Comparison of ENCODE assay signal across 2 cellular contexts in the genomic region with DNA sequence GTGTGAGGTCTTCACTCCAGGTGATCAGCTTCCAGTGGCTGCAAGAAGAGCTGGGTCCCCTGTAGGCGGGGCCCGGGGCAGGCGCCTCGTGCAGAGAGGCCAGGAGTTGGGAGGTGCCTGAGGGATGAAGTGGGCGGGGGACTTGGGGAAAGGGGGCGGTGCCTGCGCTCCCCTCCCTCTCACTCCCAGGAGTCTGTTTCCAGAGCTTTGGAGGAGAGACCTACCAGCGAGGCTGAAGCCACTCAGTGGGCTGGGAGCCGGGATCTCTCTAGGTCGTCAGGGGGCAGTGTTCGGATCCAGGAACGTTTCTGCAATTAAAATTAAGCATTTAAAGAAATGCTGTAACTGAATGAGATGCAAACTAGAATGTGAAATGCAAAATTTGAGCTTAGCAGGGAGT.
TF ChIP-seq lines count a peak whose summit lies in the region.

No MANE protein-coding gene starts in this region.

TF ChIP-seq in GM23338, 12 proteins besides CTCF, POLR2A, EP300 and RAD21:
- no peak for TF ChIP-seq POLR2AphosphoS5 (IDR thresholded peaks at IDR 0.05; ENCODE audit: low read depth)
- TF ChIP-seq, protein P1, sequence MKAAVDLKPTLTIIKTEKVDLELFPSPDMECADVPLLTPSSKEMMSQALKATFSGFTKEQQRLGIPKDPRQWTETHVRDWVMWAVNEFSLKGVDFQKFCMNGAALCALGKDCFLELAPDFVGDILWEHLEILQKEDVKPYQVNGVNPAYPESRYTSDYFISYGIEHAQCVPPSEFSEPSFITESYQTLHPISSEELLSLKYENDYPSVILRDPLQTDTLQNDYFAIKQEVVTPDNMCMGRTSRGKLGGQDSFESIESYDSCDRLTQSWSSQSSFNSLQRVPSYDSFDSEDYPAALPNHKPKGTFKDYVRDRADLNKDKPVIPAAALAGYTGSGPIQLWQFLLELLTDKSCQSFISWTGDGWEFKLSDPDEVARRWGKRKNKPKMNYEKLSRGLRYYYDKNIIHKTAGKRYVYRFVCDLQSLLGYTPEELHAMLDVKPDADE (IDR thresholded peaks at IDR 0.05), result no peak
- TF ChIP-seq, protein P2, sequence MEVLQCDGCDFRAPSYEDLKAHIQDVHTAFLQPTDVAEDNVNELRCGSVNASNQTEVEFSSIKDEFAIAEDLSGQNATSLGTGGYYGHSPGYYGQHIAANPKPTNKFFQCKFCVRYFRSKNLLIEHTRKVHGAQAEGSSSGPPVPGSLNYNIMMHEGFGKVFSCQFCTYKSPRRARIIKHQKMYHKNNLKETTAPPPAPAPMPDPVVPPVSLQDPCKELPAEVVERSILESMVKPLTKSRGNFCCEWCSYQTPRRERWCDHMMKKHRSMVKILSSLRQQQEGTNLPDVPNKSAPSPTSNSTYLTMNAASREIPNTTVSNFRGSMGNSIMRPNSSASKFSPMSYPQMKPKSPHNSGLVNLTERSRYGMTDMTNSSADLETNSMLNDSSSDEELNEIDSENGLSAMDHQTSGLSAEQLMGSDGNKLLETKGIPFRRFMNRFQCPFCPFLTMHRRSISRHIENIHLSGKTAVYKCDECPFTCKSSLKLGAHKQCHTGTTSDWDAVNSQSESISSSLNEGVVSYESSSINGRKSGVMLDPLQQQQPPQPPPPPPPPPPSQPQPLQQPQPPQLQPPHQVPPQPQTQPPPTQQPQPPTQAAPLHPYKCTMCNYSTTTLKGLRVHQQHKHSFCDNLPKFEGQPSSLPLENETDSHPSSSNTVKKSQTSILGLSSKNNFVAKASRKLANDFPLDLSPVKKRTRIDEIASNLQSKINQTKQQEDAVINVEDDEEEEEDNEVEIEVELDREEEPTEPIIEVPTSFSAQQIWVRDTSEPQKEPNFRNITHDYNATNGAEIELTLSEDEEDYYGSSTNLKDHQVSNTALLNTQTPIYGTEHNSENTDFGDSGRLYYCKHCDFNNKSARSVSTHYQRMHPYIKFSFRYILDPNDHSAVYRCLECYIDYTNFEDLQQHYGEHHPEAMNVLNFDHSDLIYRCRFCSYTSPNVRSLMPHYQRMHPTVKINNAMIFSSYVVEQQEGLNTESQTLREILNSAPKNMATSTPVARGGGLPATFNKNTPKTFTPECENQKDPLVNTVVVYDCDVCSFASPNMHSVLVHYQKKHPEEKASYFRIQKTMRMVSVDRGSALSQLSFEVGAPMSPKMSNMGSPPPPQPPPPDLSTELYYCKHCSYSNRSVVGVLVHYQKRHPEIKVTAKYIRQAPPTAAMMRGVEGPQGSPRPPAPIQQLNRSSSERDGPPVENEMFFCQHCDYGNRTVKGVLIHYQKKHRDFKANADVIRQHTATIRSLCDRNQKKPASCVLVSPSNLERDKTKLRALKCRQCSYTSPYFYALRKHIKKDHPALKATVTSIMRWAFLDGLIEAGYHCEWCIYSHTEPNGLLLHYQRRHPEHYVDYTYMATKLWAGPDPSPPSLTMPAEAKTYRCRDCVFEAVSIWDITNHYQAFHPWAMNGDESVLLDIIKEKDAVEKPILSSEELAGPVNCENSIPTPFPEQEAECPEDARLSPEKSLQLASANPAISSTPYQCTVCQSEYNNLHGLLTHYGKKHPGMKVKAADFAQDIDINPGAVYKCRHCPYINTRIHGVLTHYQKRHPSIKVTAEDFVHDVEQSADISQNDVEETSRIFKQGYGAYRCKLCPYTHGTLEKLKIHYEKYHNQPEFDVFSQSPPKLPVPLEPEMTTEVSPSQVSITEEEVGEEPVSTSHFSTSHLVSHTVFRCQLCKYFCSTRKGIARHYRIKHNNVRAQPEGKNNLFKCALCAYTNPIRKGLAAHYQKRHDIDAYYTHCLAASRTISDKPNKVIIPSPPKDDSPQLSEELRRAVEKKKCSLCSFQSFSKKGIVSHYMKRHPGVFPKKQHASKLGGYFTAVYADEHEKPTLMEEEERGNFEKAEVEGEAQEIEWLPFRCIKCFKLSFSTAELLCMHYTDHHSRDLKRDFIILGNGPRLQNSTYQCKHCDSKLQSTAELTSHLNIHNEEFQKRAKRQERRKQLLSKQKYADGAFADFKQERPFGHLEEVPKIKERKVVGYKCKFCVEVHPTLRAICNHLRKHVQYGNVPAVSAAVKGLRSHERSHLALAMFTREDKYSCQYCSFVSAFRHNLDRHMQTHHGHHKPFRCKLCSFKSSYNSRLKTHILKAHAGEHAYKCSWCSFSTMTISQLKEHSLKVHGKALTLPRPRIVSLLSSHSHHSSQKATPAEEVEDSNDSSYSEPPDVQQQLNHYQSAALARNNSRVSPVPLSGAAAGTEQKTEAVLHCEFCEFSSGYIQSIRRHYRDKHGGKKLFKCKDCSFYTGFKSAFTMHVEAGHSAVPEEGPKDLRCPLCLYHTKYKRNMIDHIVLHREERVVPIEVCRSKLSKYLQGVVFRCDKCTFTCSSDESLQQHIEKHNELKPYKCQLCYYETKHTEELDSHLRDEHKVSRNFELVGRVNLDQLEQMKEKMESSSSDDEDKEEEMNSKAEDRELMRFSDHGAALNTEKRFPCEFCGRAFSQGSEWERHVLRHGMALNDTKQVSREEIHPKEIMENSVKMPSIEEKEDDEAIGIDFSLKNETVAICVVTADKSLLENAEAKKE (CRISPR knock-in tag; IDR thresholded peaks at IDR 0.05), result no peak
- TF ChIP-seq STAT1 (IDR thresholded peaks at IDR 0.05; ENCODE audit: unreplicated experiment), result no peak
- no peak for TF ChIP-seq NANOG (IDR thresholded peaks at IDR 0.05; ENCODE audit: borderline replicate concordance)
- no peak for TF ChIP-seq EZH2phosphoT487 (IDR thresholded peaks at IDR 0.05; ENCODE audit: unreplicated experiment)
- TF ChIP-seq JUNB (IDR thresholded peaks at IDR 0.05; ENCODE audit: unreplicated experiment), result no peak
- TF ChIP-seq ZNF331 (CRISPR knock-in tag; IDR thresholded peaks at IDR 0.05; ENCODE audit: low read depth), result no peak
- TF ChIP-seq CREB1 (CRISPR knock-in tag; IDR thresholded peaks at IDR 0.05; ENCODE audit: low read depth), result no peak
TF ChIP-seq in GM23338: peak in this region for 0.

TF ChIP-seq in H1, 55 proteins besides CTCF, POLR2A, EP300 and RAD21:
- TF ChIP-seq, protein P3, sequence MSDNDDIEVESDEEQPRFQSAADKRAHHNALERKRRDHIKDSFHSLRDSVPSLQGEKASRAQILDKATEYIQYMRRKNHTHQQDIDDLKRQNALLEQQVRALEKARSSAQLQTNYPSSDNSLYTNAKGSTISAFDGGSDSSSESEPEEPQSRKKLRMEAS (IDR thresholded peaks at IDR 0.05), result peak; percentile 61
- peak; percentile 36; the same call in 1 of the 2 replicates for TF ChIP-seq SP1 (IDR thresholded peaks at IDR 0.05; ENCODE audit: low read depth, low read length)
- no peak for TF ChIP-seq MAFK (IDR thresholded peaks at IDR 0.05; ENCODE audit: low read depth, low read length)
